Comparison of ENCODE assay signal across 1 cellular context in the genomic region with DNA sequence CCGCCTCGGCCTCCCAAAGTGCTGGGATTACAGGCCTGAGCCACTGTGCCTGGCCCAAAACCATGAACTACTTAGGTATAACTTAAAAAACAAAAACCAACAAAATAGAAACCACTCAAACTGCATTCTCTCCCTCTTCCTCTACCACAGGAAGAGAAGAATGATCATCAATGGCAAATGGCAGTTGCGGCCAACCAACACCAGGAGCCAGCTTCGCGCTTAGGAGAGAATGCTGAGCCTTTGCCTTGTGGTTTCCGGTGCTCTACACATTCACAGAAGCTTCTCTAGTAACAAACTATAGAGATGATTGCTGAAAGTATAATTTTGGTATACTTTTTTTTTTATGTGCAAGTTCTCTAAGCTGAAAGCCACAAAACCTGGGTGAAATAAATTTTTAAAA.
TF ChIP-seq lines count a peak whose summit lies in the region.

No MANE protein-coding gene starts in this region.

TF ChIP-seq in H1, 55 proteins besides CTCF, POLR2A, EP300 and RAD21 (continued from another document):
- no peak for TF ChIP-seq BACH1 (IDR thresholded peaks at IDR 0.05; ENCODE audit: low read length)
- TF ChIP-seq SIRT6 (IDR thresholded peaks at IDR 0.05; ENCODE audit: low read length) = no peak
TF ChIP-seq in H1: peak in this region for 0.
